1 cellular context compared by ENCODE assay signal in genomic region chr12:101108130-101108529, GRCh38.
TF ChIP-seq lines count a peak whose summit lies in the region.

No MANE protein-coding gene starts in this region.

TF ChIP-seq in HCT116, 20 proteins besides CTCF, POLR2A, EP300 and RAD21:
- TF ChIP-seq POLR2AphosphoS5 (IDR thresholded peaks at IDR 0.05; ENCODE audit: low read depth, low read length) (no peak), ZNF274 (IDR thresholded peaks at IDR 0.05; ENCODE audit: low read depth, low read length) (no peak), JUND (IDR thresholded peaks at IDR 0.05) (no peak), ZBTB33 (IDR thresholded peaks at IDR 0.05; ENCODE audit: extremely low read depth, insufficient replicate concordance, low read length) (no peak)
